ENCODE assay signal across 16 cellular contexts in genomic region chr2:10020001-10020400, GRCh38. TPM values are rescaled to one million over a fixed set of nuclear protein-coding genes. Genes with fewer than 3 reads are reported as not detected.
DNase-seq lines count a peak whose midpoint lies in the region; ATAC-seq, FAIRE-seq and TF ChIP-seq lines count a peak whose summit lies in the region.
"Had no signal": no experiment of that assay in that cellular context is flagged by ENCODE, and none has a peak within 500 bp of the region (broad histone marks: within the 10 kb centered on the region; RNA-seq: fewer than 3 reads in every experiment).

No MANE protein-coding gene starts in this region.

- H3K27ac Mint-ChIP-seq in GM23338 = no peak overlapping the region
- no peak overlapping the region for H3K27ac Mint-ChIP-seq in WTC11
- H3K27ac Mint-ChIP-seq: HFFc6 had no signal

- no peaks in the 10 kb centered on the region for H3K4me1 ChIP-seq in GM23338 (ENCODE audit: insufficient read depth)
- peaks cover 2 to 6% of the 10 kb centered on the region in 2 donors for H3K4me1 ChIP-seq in kidney (ENCODE audit: control insufficient read depth in 1 of 2, insufficient read depth in 1 of 2, low read depth in 1 of 2, low read length in 2 of 2)
- peaks cover 0 to 20% (median 11%) of the 10 kb centered on the region in 6 donors for H3K4me1 ChIP-seq in spleen

- no peak overlapping the region for H3K9ac ChIP-seq in kidney (ENCODE audit: low read length in 2 of 2)
- H3K9ac ChIP-seq: KMS-11 had no signal

- no peaks in the 10 kb centered on the region for H3F3A ChIP-seq in GM23338 (replicated peaks; ENCODE audit: low read depth)

- no peak overlapping the region for H3K4me2 ChIP-seq in GM23338
- H3K4me2 ChIP-seq: KMS-11, PC-9 had no signal

- H3K4me3 ChIP-seq in GM23338 (no peak overlapping the region), kidney (ENCODE audit: low read length in 2 of 2) (no peak overlapping the region), spleen (no peak overlapping the region)
- H3K4me3 ChIP-seq: PC-9 had no signal

- H3K4me3 Mint-ChIP-seq in GM23338 = no peak overlapping the region
- no peak overlapping the region for H3K4me3 Mint-ChIP-seq in WTC11
- H3K4me3 Mint-ChIP-seq: HFFc6 had no signal

- H3K9me3 Mint-ChIP-seq in GM23338 (no peaks in the 10 kb centered on the region), WTC11 (no peaks in the 10 kb centered on the region)
- H3K9me3 Mint-ChIP-seq: HFFc6 had no signal

- no peak for TF ChIP-seq POLR2A in spleen (IDR thresholded peaks at IDR 0.05)

- CTCF ChIA-PET in WTC11 (lab: Charles Lee) = interaction anchor here (0.6 to 1.7 kb wide), 8 partner anchors 9 to 242 kb away, joined by 3 to 13 read pairs (median 4); no protein-coding TSS in a partner anchor

- POLR2A ChIA-PET in WTC11 (lab: Charles Lee) = interaction anchor here (0.6 kb wide), 1 partner anchor 35 kb away, joined by 3 read pairs; no protein-coding TSS in a partner anchor

- FAIRE-seq in kidney (lab: Jason Lieb, UNC) = no peak

- TF ChIP-seq CTCF in GM23338 (conservative IDR thresholded peaks at IDR 0.05; ENCODE audit: low read depth in 2 of 2) = peak in 1 of 2 experiments; percentile 25; a peak in 2 of 4 replicates
- no peak for TF ChIP-seq CTCF in WTC11 (IDR thresholded peaks at IDR 0.05)
- TF ChIP-seq CTCF in kidney (IDR thresholded peaks at IDR 0.05; ENCODE audit: borderline replicate concordance, extremely low read depth, insufficient read depth) = no peak
- no peak for TF ChIP-seq CTCF in spleen (IDR thresholded peaks at IDR 0.05 in 8 of 11, conservative IDR thresholded peaks at IDR 0.05 in 3 of 11)
- no peak for TF ChIP-seq CTCF in omental fat pad (IDR thresholded peaks at IDR 0.05)

- intact Hi-C loops in kidney (cut with DNase I) = no loop called here
- intact Hi-C loops in spleen (cut with DNase I; ENCODE audit: low total_unique reads) = no loop called here

- H3K27ac ChIP-seq in GM23338 (ENCODE audit: low read depth) (no peak overlapping the region), kidney (ENCODE audit: low read depth in 2 of 2, low read length in 2 of 2) (no peak overlapping the region), spleen (peak overlapping the region in 4 of 8 donors; percentile 46 to 69 (median 58))
- H3K27ac ChIP-seq: KMS-11, PC-9 had no signal

- no peaks in the 10 kb centered on the region for H4K20me1 ChIP-seq in GM23338 (replicated peaks; ENCODE audit: insufficient read depth)

- no peaks in the 10 kb centered on the region for H3K27me3 Mint-ChIP-seq in GM23338 (ENCODE audit: insufficient read depth, low read depth, poor library complexity)
- H3K27me3 Mint-ChIP-seq in WTC11 (ENCODE audit: low read depth) = no peaks in the 10 kb centered on the region; the same call in 1 of the 2 replicates

- WGBS in spleen, 5 donors = 80 to 92% (median 89%) methylated on average over 7 to 14 of the region's 14 CpGs

- H3K36me3 Mint-ChIP-seq in GM23338 (ENCODE audit: low read depth) (no peaks in the 10 kb centered on the region; the same call in 2 of the 3 replicates), WTC11 (no peaks in the 10 kb centered on the region)

- no peaks in the 10 kb centered on the region; the same call in 2 of the 3 replicates for H3K4me1 Mint-ChIP-seq in GM23338
- no peaks in the 10 kb centered on the region for H3K4me1 Mint-ChIP-seq in WTC11

- peaks cover 0 to 4% of the 10 kb centered on the region in 2 donors for H3K9me3 ChIP-seq in kidney (ENCODE audit: control insufficient read depth in 1 of 2, low read length in 2 of 2)
- H3K9me3 ChIP-seq in spleen = peaks cover 0 to 14% (median 5%) of the 10 kb centered on the region in 8 donors

- DNase-seq in GM23338 (ENCODE audit: low spot score) (no peak), WTC11 (ENCODE audit: low spot score) (peak; percentile 45), kidney (peak; percentile 54), spleen (peak; percentile 75), omental fat pad (ENCODE audit: low spot score) (no peak)
- no peak for DNase-seq in activated CD4-positive, alpha-beta T cell treated with anti-CD3 and anti-CD28 coated beads, Interleukin-2, amount 50 U/mL, for 1 hour
- DNase-seq: COR-L47, DMS153, GOT3, HFFc6, NCI-H1436 treated with DMSO at 0.1 percent for 48 hours, NCI-H2081, NCI-H748 treated with DMSO at 0.1 percent for 48 hours, PC-9 had no signal

- no peaks in the 10 kb centered on the region for H3K36me3 ChIP-seq in GM23338 (ENCODE audit: insufficient read depth)
- no peaks in the 10 kb centered on the region for H3K36me3 ChIP-seq in kidney (ENCODE audit: control insufficient read depth in 1 of 2, insufficient read depth in 2 of 2, low read length in 2 of 2)
- H3K36me3 ChIP-seq in spleen = no peaks in the 10 kb centered on the region

- no peaks in the 10 kb centered on the region for H3K9me2 ChIP-seq in GM23338 (ENCODE audit: insufficient read depth)

- no peak; the same call in 2 of the 3 replicates for ATAC-seq in GM23338
- ATAC-seq in WTC11 = peak; percentile 72
- ATAC-seq in omental fat pad (ENCODE audit: low FRiP score) = no peak
- no peak for ATAC-seq in GM18519 (IDR thresholded peaks at IDR 0.05; ENCODE audit: low FRiP score, unreplicated experiment)

- H2AFZ ChIP-seq in GM23338 = peak overlapping the region; percentile 38; the same call in 1 of the 2 replicates
- H2AFZ ChIP-seq: PC-9 had no signal

- H3K27me3 ChIP-seq in GM23338 (ENCODE audit: insufficient read depth) (no peaks in the 10 kb centered on the region), spleen (replicated peaks in 1 of 7) (no peaks in the 10 kb centered on the region)

- H3K79me2 ChIP-seq in GM23338 (replicated peaks; ENCODE audit: insufficient read depth) = no peaks in the 10 kb centered on the region

TF ChIP-seq in GM23338, 12 proteins besides CTCF, POLR2A, EP300 and RAD21 (continues in another document):
- TF ChIP-seq EZH2phosphoT487 (IDR thresholded peaks at IDR 0.05; ENCODE audit: unreplicated experiment) (no peak), NANOG (IDR thresholded peaks at IDR 0.05; ENCODE audit: borderline replicate concordance) (no peak), STAT1 (IDR thresholded peaks at IDR 0.05; ENCODE audit: unreplicated experiment) (no peak), ETS1 (IDR thresholded peaks at IDR 0.05) (no peak), ZNF331 (CRISPR knock-in tag; IDR thresholded peaks at IDR 0.05; ENCODE audit: low read depth) (no peak), CREB1 (CRISPR knock-in tag; IDR thresholded peaks at IDR 0.05; ENCODE audit: low read depth) (no peak)

TF ChIP-seq in WTC11, 78 proteins besides CTCF, POLR2A, EP300 and RAD21:
- TF ChIP-seq, protein P1, sequence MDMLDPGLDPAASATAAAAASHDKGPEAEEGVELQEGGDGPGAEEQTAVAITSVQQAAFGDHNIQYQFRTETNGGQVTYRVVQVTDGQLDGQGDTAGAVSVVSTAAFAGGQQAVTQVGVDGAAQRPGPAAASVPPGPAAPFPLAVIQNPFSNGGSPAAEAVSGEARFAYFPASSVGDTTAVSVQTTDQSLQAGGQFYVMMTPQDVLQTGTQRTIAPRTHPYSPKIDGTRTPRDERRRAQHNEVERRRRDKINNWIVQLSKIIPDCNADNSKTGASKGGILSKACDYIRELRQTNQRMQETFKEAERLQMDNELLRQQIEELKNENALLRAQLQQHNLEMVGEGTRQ (CRISPR knock-in tag; IDR thresholded peaks at IDR 0.05) = peak; percentile 54
- no peak for TF ChIP-seq IRF1 (CRISPR knock-in tag; IDR thresholded peaks at IDR 0.05)
- TF ChIP-seq ETV6 (CRISPR knock-in tag; IDR thresholded peaks at IDR 0.05) = no peak
- TF ChIP-seq TCF7 (CRISPR knock-in tag; IDR thresholded peaks at IDR 0.05; ENCODE audit: low read depth) = no peak
- no peak for TF ChIP-seq ZNF232 (CRISPR knock-in tag; IDR thresholded peaks at IDR 0.05)

RNA-seq across cellular contexts. Expression of gene KLF11, which starts 23.3 kb away (rescaled TPM):
- 5.1 and 5.6 TPM in 2 replicates for total RNA-seq in GM23338 (2014; rRNA removed; shearing (Covaris generic))
- polyA plus RNA-seq in GM23338 (2016; fragmentation: Nextera tagmentation; extraction: Ambion mirVana) = 1.4 and 1.6 TPM in 2 replicates
- 8.8 to 14.4 TPM (median 13.7 TPM) in 3 replicates for total RNA-seq in WTC11 (2021)
- total RNA-seq in kidney = 34.0 TPM
- polyA plus RNA-seq in kidney (ENCODE audit: insufficient read depth, low read depth, low replicate concordance) = 9.4 TPM
- 10 to 100 TPM; 18.3 to 46.1 (median 33.5) TPM for total RNA-seq in spleen
- polyA plus RNA-seq in spleen = 10 to 100 TPM in 1 of 3 donors, 1 to 10 TPM in 2; 5.4 to 13.3 (median 8.0) TPM
- 10 to 100 TPM; 35.8 to 63.6 (median 37.3) TPM for total RNA-seq in omental fat pad

Comparison
In these comparisons a context has a peak if more than half of its experiments do, and no peak if none do; other contexts are left out.
1. DNase-seq: peak in WTC11 (single experiment), kidney (single experiment) and spleen (single experiment); none in GM23338 (single experiment), omental fat pad (single experiment) and activated CD4-positive, alpha-beta T cell treated with anti-CD3 and anti-CD28 coated beads, Interleukin-2, amount 50 U/mL, for 1 hour (single experiment).